Comparison of ENCODE assay signal across 1 cellular context in the genomic region with DNA sequence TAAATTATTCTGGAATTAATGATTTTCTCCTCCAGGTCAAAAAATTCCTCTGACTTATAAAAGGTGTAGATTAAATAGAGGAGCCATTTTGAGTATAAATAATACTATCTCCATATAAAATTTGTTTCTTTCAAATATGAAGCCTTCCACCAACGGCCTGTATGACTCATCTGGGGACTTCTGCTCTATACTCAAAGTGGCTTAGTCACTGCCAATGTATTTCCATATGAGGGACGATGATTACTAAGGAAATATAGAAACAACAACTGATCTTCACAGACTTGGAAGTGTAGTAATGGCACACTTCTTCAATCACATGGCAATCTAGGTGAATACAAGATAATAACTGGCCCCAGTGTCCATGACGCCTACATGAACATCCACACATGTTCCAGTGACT.
TF ChIP-seq lines count a peak whose summit lies in the region.

No MANE protein-coding gene starts in this region.

TF ChIP-seq in SK-N-SH, 30 proteins besides CTCF, POLR2A, EP300 and RAD21 (continued from another document):
- TF ChIP-seq, protein P1, sequence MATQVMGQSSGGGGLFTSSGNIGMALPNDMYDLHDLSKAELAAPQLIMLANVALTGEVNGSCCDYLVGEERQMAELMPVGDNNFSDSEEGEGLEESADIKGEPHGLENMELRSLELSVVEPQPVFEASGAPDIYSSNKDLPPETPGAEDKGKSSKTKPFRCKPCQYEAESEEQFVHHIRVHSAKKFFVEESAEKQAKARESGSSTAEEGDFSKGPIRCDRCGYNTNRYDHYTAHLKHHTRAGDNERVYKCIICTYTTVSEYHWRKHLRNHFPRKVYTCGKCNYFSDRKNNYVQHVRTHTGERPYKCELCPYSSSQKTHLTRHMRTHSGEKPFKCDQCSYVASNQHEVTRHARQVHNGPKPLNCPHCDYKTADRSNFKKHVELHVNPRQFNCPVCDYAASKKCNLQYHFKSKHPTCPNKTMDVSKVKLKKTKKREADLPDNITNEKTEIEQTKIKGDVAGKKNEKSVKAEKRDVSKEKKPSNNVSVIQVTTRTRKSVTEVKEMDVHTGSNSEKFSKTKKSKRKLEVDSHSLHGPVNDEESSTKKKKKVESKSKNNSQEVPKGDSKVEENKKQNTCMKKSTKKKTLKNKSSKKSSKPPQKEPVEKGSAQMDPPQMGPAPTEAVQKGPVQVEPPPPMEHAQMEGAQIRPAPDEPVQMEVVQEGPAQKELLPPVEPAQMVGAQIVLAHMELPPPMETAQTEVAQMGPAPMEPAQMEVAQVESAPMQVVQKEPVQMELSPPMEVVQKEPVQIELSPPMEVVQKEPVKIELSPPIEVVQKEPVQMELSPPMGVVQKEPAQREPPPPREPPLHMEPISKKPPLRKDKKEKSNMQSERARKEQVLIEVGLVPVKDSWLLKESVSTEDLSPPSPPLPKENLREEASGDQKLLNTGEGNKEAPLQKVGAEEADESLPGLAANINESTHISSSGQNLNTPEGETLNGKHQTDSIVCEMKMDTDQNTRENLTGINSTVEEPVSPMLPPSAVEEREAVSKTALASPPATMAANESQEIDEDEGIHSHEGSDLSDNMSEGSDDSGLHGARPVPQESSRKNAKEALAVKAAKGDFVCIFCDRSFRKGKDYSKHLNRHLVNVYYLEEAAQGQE (IDR thresholded peaks at IDR 0.05; ENCODE audit: low read depth, low read length) = no peak
- TF ChIP-seq POLR2AphosphoS5 (IDR thresholded peaks at IDR 0.05; ENCODE audit: low read depth, low read length) (no peak), TCF12 (IDR thresholded peaks at IDR 0.05) (peak; percentile 54; the same call in 1 of the 2 replicates), RXRA (IDR thresholded peaks at IDR 0.05; ENCODE audit: borderline replicate concordance, low read depth) (no peak), FOSL2 (IDR thresholded peaks at IDR 0.05; ENCODE audit: borderline replicate concordance, low read depth) (peak; percentile 92), FOXJ3 (CRISPR knock-in tag; IDR thresholded peaks at IDR 0.05) (no peak), YY1 (IDR thresholded peaks at IDR 0.05; ENCODE audit: low read depth) (peak; percentile 58; the same call in 1 of the 2 replicates), CHD2 (IDR thresholded peaks at IDR 0.05; ENCODE audit: low read length, partially characterized antibody) (no peak), TEAD4 (IDR thresholded peaks at IDR 0.05; ENCODE audit: borderline replicate concordance, insufficient read depth) (no peak; the same call in 1 of the 2 replicates), JUND (IDR thresholded peaks at IDR 0.05) (peak; percentile 72), FOXM1 (IDR thresholded peaks at IDR 0.05; ENCODE audit: low read depth) (peak; percentile 64; the same call in 1 of the 2 replicates)
- TF ChIP-seq, protein P2, sequence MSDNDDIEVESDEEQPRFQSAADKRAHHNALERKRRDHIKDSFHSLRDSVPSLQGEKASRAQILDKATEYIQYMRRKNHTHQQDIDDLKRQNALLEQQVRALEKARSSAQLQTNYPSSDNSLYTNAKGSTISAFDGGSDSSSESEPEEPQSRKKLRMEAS (IDR thresholded peaks at IDR 0.05; ENCODE audit: low read depth) = peak; percentile 34; the same call in 1 of the 2 replicates
- TF ChIP-seq, protein P3, sequence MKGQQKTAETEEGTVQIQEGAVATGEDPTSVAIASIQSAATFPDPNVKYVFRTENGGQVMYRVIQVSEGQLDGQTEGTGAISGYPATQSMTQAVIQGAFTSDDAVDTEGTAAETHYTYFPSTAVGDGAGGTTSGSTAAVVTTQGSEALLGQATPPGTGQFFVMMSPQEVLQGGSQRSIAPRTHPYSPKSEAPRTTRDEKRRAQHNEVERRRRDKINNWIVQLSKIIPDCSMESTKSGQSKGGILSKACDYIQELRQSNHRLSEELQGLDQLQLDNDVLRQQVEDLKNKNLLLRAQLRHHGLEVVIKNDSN (IDR thresholded peaks at IDR 0.05; ENCODE audit: borderline replicate concordance, low read depth) = no peak
- TF ChIP-seq, protein P4, sequence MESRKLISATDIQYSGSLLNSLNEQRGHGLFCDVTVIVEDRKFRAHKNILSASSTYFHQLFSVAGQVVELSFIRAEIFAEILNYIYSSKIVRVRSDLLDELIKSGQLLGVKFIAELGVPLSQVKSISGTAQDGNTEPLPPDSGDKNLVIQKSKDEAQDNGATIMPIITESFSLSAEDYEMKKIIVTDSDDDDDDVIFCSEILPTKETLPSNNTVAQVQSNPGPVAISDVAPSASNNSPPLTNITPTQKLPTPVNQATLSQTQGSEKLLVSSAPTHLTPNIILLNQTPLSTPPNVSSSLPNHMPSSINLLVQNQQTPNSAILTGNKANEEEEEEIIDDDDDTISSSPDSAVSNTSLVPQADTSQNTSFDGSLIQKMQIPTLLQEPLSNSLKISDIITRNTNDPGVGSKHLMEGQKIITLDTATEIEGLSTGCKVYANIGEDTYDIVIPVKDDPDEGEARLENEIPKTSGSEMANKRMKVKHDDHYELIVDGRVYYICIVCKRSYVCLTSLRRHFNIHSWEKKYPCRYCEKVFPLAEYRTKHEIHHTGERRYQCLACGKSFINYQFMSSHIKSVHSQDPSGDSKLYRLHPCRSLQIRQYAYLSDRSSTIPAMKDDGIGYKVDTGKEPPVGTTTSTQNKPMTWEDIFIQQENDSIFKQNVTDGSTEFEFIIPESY (IDR thresholded peaks at IDR 0.05; ENCODE audit: borderline replicate concordance, low read depth) = no peak
